In genomic region chr15:99983171-99983891, GRCh38 we compare ENCODE assay signal across 17 cellular contexts.
DNase-seq lines count a peak whose midpoint lies in the region; ATAC-seq lines count a peak whose summit lies in the region.
"Had no signal": no experiment of that assay in that cellular context is flagged by ENCODE, and none has a peak within 500 bp of the region (broad histone marks: within the 10 kb centered on the region; RNA-seq: fewer than 3 reads in every experiment).

No MANE protein-coding gene starts in this region.

- H2BK5ac ChIP-seq in neuronal stem cell (ENCODE audit: low read length), result no peak overlapping the region

- H3K23ac ChIP-seq in neuronal stem cell (ENCODE audit: low read depth, low read length, poor library complexity), result no peak overlapping the region

- no peak overlapping the region for H2BK15ac ChIP-seq in neuronal stem cell (ENCODE audit: low read length)

- H3K27me3 ChIP-seq in neuronal stem cell (ENCODE audit: control insufficient read depth in 3 of 3, insufficient read depth in 3 of 3, low read depth in 1 of 3, low read length in 3 of 3), result no peaks in the 10 kb centered on the region
- H3K27me3 ChIP-seq: gastrocnemius medialis had no signal

- no peak overlapping the region for H3K4ac ChIP-seq in neuronal stem cell (ENCODE audit: low read length)

- no peak overlapping the region for H2AK5ac ChIP-seq in neuronal stem cell (ENCODE audit: low read depth, low read length)

- peak overlapping the region; percentile 92 for H2AFZ ChIP-seq in neuronal stem cell (ENCODE audit: low read length)

- no peak overlapping the region for H2BK12ac ChIP-seq in neuronal stem cell (ENCODE audit: low read length)

- H3K27ac ChIP-seq in neuronal stem cell (replicated peaks; ENCODE audit: low read length), result no peak overlapping the region
- H3K27ac ChIP-seq: gastrocnemius medialis had no signal

- H3K9me3 ChIP-seq in neuronal stem cell (replicated peaks in 1 of 2; ENCODE audit: control insufficient read depth in 2 of 2, insufficient read depth in 1 of 2, low read depth in 1 of 2, low read length in 2 of 2), result peaks cover 0 to 2% of the 10 kb centered on the region in 2 donors
- H3K9me3 ChIP-seq: gastrocnemius medialis had no signal

- no peak overlapping the region for H3K9ac ChIP-seq in neuronal stem cell (ENCODE audit: low read depth, low read length, poor library complexity)

- H4K91ac ChIP-seq in neuronal stem cell (ENCODE audit: low read depth, low read length, poor library complexity), result no peak overlapping the region

- no CpG with 5 or more reads among the region's 15 CpGs for WGBS in neuronal stem cell (ENCODE audit: extremely low coverage in 2 of 2, insufficient read length in 2 of 2, insufficient replicate concordance in 1 of 2), 2 donors

- no peaks in the 10 kb centered on the region for H3K79me1 ChIP-seq in neuronal stem cell (ENCODE audit: low read depth, low read length)

- peak overlapping the region; percentile 37 for H3K4me2 ChIP-seq in neuronal stem cell (ENCODE audit: insufficient read depth, low read length, poor library complexity, severe bottlenecking)

- ATAC-seq in HG03045 (IDR thresholded peaks at IDR 0.05; ENCODE audit: unreplicated experiment), result no peak
- no peak for ATAC-seq in HG03108 (IDR thresholded peaks at IDR 0.05; ENCODE audit: unreplicated experiment)
- ATAC-seq: gastrocnemius medialis; naive thymus-derived CD8-positive, alpha-beta T cell; stimulated activated memory B cell treated with anti-CD40 and anti-IgM and Interleukin-4, amounts not matched to agents 10 μg/mL and 1 μg/mL and 100 μg/mL, for 72 hours had no signal

- H4K8ac ChIP-seq in neuronal stem cell (ENCODE audit: low read depth, low read length), result no peak overlapping the region

- no peak overlapping the region for H2BK120ac ChIP-seq in neuronal stem cell (ENCODE audit: low read depth, low read length)

- H3K4me1 ChIP-seq in neuronal stem cell (ENCODE audit: control insufficient read depth in 2 of 2, insufficient read depth in 1 of 2, low read depth in 1 of 2, low read length in 2 of 2), result peaks cover 2 to 20% of the 10 kb centered on the region in 2 donors

- peak overlapping the region in 1 of 2 donors; percentile 13 for H3K4me3 ChIP-seq in neuronal stem cell (ENCODE audit: low read length in 2 of 2)
- H3K4me3 ChIP-seq: gastrocnemius medialis, K562 had no signal

- peak overlapping the region; percentile 44 for H3K18ac ChIP-seq in neuronal stem cell (ENCODE audit: low read length)

- no peak overlapping the region for H3K14ac ChIP-seq in neuronal stem cell (ENCODE audit: low read length)

- peak; percentile 24 for DNase-seq in Daoy (ENCODE audit: low read depth)
- DNase-seq in NCI-H524 (lab: John Stamatoyannopoulos, UW), result peak; percentile 57 to 86
- peak; percentile 29 for DNase-seq in hepatic stellate cell (ENCODE audit: low spot score)
- DNase-seq in neuronal stem cell (ENCODE audit: low spot score), result no peak
- DNase-seq in DMS 273 treated with DMSO at 0.1 percent for 48 hours (lab: John Stamatoyannopoulos, UW), result no peak
- no peak for DNase-seq in NCI-H526 treated with DMSO at 0.1 percent for 48 hours (lab: John Stamatoyannopoulos, UW)
- DNase-seq: activated naive CD4-positive, alpha-beta T cell treated with anti-CD3 and anti-CD28 coated beads, Interleukin-2, amount 10 ng/mL, durations not matched to agents 7 days and 5 days; COR-L47; gastrocnemius medialis; naive thymus-derived CD8-positive, alpha-beta T cell; NCI-H1105; NCI-H446; T-helper 1 cell had no signal

- H3K36me3 ChIP-seq in neuronal stem cell (replicated peaks in 1 of 2; ENCODE audit: control insufficient read depth in 2 of 2, insufficient read depth in 2 of 2, low read length in 2 of 2), result no peaks in the 10 kb centered on the region
- H3K36me3 ChIP-seq: gastrocnemius medialis had no signal

Comparison
In these comparisons a context has a peak if more than half of its experiments do, and no peak if none do; other contexts are left out.
1. DNase-seq: peak in Daoy (single experiment), NCI-H524 (2 of 2) and hepatic stellate cell (single experiment); none in neuronal stem cell (single experiment), DMS 273 treated with DMSO at 0.1 percent for 48 hours (single experiment) and NCI-H526 treated with DMSO at 0.1 percent for 48 hours (single experiment).